Comparison of ENCODE assay signal across 11 cellular contexts in the genomic region with DNA sequence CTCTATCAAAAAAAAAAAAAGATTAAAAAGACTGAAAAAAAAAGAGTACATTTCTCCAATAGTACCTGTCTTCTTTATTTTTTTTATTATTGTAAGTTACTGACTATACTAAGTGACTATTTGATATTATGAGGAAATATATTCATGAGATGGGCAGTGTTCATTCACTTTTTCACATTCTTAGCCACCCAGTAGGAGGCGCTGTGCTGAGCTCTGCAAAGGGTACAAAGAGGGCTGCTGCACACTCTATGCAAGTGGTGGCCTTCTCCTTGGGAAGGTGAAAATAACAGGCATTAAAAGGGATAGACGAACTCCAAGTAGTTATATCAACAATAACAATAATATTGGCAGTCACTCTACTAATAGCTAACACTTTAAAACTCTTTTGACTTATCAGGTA.
DNase-seq lines count a peak whose midpoint lies in the region; ATAC-seq and TF ChIP-seq lines count a peak whose summit lies in the region.
"Had no signal": no experiment of that assay in that cellular context is flagged by ENCODE, and none has a peak within 500 bp of the region (broad histone marks: within the 10 kb centered on the region; RNA-seq: fewer than 3 reads in every experiment).

No MANE protein-coding gene starts in this region.

- H3K27me3 ChIP-seq in GM06990 (replicated peaks; ENCODE audit: control insufficient read depth, insufficient read depth, low read length) (no peaks in the 10 kb centered on the region), mammary epithelial cell (ENCODE audit: insufficient read depth, low read length) (no peaks in the 10 kb centered on the region), uterus (no peaks in the 10 kb centered on the region)

- BruUV-seq in mammary epithelial cell (replicated peaks; lab: Mats Ljungman, UMichigan): no TSS peak

- H2AFZ ChIP-seq in mammary epithelial cell (ENCODE audit: low read depth, low read length): no peak overlapping the region

- H3K4me3 ChIP-seq in GM06990 (replicated peaks; ENCODE audit: low read depth, low read length): no peak overlapping the region
- H3K4me3 ChIP-seq in mammary epithelial cell (replicated peaks in 1 of 3; ENCODE audit: insufficient read depth in 1 of 3, low read depth in 2 of 3, low read length in 3 of 3): no peak overlapping the region
- H3K4me3 ChIP-seq in uterus: no peak overlapping the region

- H3K9me3 ChIP-seq in mammary epithelial cell (replicated peaks; ENCODE audit: insufficient read depth, low read length): no peaks in the 10 kb centered on the region
- H3K9me3 ChIP-seq in uterus: no peaks in the 10 kb centered on the region

- no peaks in the 10 kb centered on the region for H4K20me1 ChIP-seq in mammary epithelial cell (ENCODE audit: insufficient read depth, low read length)

- H3K9ac ChIP-seq in mammary epithelial cell (ENCODE audit: insufficient read depth, low read length): no peak overlapping the region

- 92% methylated on average over 2 of the region's 2 CpGs for WGBS in mammary epithelial cell (ENCODE audit: low coverage, missing lambda C conversion rate)

- H3K4me2 ChIP-seq in mammary epithelial cell (ENCODE audit: insufficient read depth, low read depth, low read length): no peak overlapping the region

- CTCF ChIA-PET in mammary epithelial cell (lab: Charles Lee; ENCODE audit: low non-redundant PET): no interaction called here

- in situ Hi-C loops in mammary epithelial cell (cut with MboI; ENCODE audit: low sequenced_read_pairs in 2 of 2): no loop called here

- no peaks in the 10 kb centered on the region for H3K79me2 ChIP-seq in mammary epithelial cell (ENCODE audit: insufficient read depth, low read length)

- intact Hi-C loops in mammary epithelial cell (cut with micrococcal nuclease) (no loop called here), uterus (cut with DNase I; ENCODE audit: low total_unique reads) (no loop called here)

- peak; percentile 45 for ATAC-seq in HG03442 (IDR thresholded peaks at IDR 0.05; ENCODE audit: unreplicated experiment)
- ATAC-seq in GM19328 (IDR thresholded peaks at IDR 0.05; ENCODE audit: unreplicated experiment): no peak
- ATAC-seq: CD8-positive, alpha-beta T cell had no signal

- no peak for TF ChIP-seq POLR2A in uterus (IDR thresholded peaks at IDR 0.05)

- no peaks in the 10 kb centered on the region for H3K4me1 ChIP-seq in mammary epithelial cell (ENCODE audit: insufficient read depth, low read length)
- no peaks in the 10 kb centered on the region for H3K4me1 ChIP-seq in uterus

- peak; percentile 78 for TF ChIP-seq CTCF in 22Rv1 (IDR thresholded peaks at IDR 0.05)
- TF ChIP-seq CTCF in GM06990 (IDR thresholded peaks at IDR 0.05; ENCODE audit: insufficient read depth, low read length, poor library complexity, severe bottlenecking): peak; percentile 83
- peak; percentile 12 to 23 for TF ChIP-seq CTCF in mammary epithelial cell (conservative IDR thresholded peaks at IDR 0.05 in 1 of 2, IDR thresholded peaks at IDR 0.05 in 1 of 2; ENCODE audit: extremely low read depth in 1 of 2, insufficient read depth in 1 of 2, low read depth in 1 of 2, low read length in 2 of 2)
- TF ChIP-seq CTCF in uterus (IDR thresholded peaks at IDR 0.05): no peak

- H3K27ac ChIP-seq in 22Rv1 (no peak overlapping the region), mammary epithelial cell (ENCODE audit: insufficient read depth, low read depth, low read length) (no peak overlapping the region), uterus (no peak overlapping the region)

- dilution Hi-C loops in mammary epithelial cell (cut with HindIII; ENCODE audit: low sequenced_read_pairs): no loop called here

- H3K36me3 ChIP-seq in GM06990 (ENCODE audit: control insufficient read depth, insufficient read depth, low read length) (no peaks in the 10 kb centered on the region), mammary epithelial cell (ENCODE audit: insufficient read depth, low read length) (no peaks in the 10 kb centered on the region), uterus (no peaks in the 10 kb centered on the region)

- no peak for DNase-seq in GM06990 (ENCODE audit: extremely low read depth, insufficient read length)
- no peak for DNase-seq in mammary epithelial cell
- no peak for DNase-seq in T-helper 9 cell
- DNase-seq in uterus: no peak
- no peak for DNase-seq in dermis blood vessel endothelial cell
- DNase-seq: activated CD8-positive, alpha-beta memory T cell treated with anti-CD3 and anti-CD28 coated beads for 24 hours; CD8-positive, alpha-beta T cell; stimulated activated CD4-positive, alpha-beta T cell treated with anti-CD3 and anti-CD28 coated beads, Interleukin-4, amount 100 ng/mL, for 4 hours had no signal

Comparison
In these comparisons a context has a peak if more than half of its experiments do, and no peak if none do; other contexts are left out.
1. CTCF ChIP-seq: peak in 22Rv1 (single experiment), GM06990 (single experiment) and mammary epithelial cell (2 of 2); none in uterus (0 of 4).